ENCODE assay signal across 1 cellular context in the genomic region with DNA sequence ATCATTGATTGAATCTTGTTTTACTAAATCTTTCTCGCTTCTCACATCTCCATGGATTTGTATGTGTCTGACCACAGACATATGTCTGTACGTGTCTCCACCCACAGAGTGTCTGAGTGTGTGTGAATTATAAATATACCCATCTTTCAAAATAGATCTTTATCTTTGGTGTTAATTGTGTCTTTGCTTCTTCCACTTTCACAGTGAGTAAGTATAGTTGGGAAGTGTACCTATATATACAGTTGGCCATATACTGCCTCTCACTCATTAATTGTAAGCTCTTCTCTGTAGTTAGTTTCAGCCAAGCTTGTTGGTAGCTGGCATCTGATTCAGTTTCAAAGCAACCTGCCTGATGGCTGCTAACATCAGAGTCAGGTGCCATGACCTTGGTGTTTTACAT.
TF ChIP-seq lines count a peak whose summit lies in the region.

No MANE protein-coding gene starts in this region.

TF ChIP-seq in GM12878, 131 proteins besides CTCF, POLR2A, EP300 and RAD21 (continued from another document):
- peak; percentile 53 for TF ChIP-seq BMI1 (IDR thresholded peaks at IDR 0.05; ENCODE audit: borderline replicate concordance)
TF ChIP-seq in GM12878: peak in this region for 17.
